17 cellular contexts compared by ENCODE assay signal in the genomic region with DNA sequence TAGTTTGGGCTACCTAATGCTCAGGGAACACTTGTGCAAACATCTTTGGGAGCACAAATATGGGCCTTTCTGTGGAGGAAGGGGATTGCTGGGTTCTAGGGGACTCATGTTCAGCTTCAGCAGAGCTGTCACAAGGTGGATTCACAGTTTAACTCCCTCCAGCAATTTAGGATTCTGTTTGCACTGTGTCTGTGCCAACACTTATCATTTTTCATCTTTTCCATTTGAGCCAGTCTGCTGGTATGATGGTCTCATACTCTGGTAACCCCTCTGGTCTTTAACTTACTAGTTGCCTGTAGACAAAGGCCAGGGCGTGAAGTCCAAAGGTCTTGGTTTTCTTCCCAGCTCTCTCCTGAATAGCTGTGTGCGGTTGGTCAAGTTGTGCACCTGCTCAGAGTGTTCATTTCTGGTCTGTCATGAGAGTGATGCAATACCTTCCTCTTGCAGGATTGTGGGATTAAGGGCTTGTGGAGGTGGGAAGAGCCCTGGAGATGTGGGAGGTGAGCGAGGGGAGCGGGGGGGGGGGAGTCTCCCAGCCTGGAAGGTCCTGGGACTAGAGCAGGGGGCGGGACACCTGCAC.
"Had no signal": no experiment of that assay in that cellular context is flagged by ENCODE, and none has a peak within 500 bp of the region (broad histone marks: within the 10 kb centered on the region; RNA-seq: fewer than 3 reads in every experiment).

No MANE protein-coding gene starts in this region.

- H3K27me3 ChIP-seq: spleen had no signal

- H3K4me3 Mint-ChIP-seq: activated naive CD4-positive, alpha-beta T cell treated with anti-CD3 and anti-CD28 coated beads for 36 hours; activated T-helper 1 cell treated with anti-CD3 and anti-CD28 coated beads, Interleukin-12 subunit alpha, Interleukin-12 subunit beta, Interleukin-2, Interleukin-4 antibody, amounts not matched to agents 30 ng/mL and 10 ng/mL and 1 ng/mL, durations not matched to agents 14 hours and 24 hours and 36 hours; mesothelial cell of epicardium; stimulated activated naive B cell treated with anti-CD40 and anti-IgM and Interleukin-4, amounts not matched to agents 10 μg/mL and 1 μg/mL and 100 μg/mL, for 72 hours; type B pancreatic cell had no signal

- H3K9me3 ChIP-seq: lower lobe of right lung, spleen had no signal

- FAIRE-seq: frontal cortex had no signal

- H3K27ac Mint-ChIP-seq: activated naive CD4-positive, alpha-beta T cell treated with anti-CD3 and anti-CD28 coated beads for 36 hours; stimulated activated naive B cell treated with anti-CD40 and anti-IgM and Interleukin-4, amounts not matched to agents 10 μg/mL and 1 μg/mL and 100 μg/mL, for 72 hours had no signal

- ATAC-seq: lower lobe of right lung; right cardiac atrium; stimulated activated naive B cell treated with anti-CD40 and anti-IgM and Interleukin-4, amounts not matched to agents 10 μg/mL and 1 μg/mL and 100 μg/mL, for 72 hours had no signal

- H3K4me3 ChIP-seq: coronary artery, lower lobe of right lung, spleen had no signal

- H3K36me3 Mint-ChIP-seq: mesothelial cell of epicardium, type B pancreatic cell had no signal

- H3K27ac ChIP-seq: coronary artery, lower lobe of right lung, spleen had no signal

- H3K27me3 Mint-ChIP-seq: naive B cell; stimulated activated naive B cell treated with anti-CD40 and anti-IgM and Interleukin-4, amounts not matched to agents 10 μg/mL and 1 μg/mL and 100 μg/mL, for 72 hours; type B pancreatic cell had no signal

- H3K36me3 ChIP-seq: lower lobe of right lung had no signal

- H3K9me3 Mint-ChIP-seq: activated naive CD4-positive, alpha-beta T cell treated with anti-CD3 and anti-CD28 coated beads for 36 hours; mesothelial cell of epicardium; stimulated activated naive B cell treated with anti-CD40 and anti-IgM and Interleukin-4, amounts not matched to agents 10 μg/mL and 1 μg/mL and 100 μg/mL, for 72 hours had no signal

- DNase-seq: activated CD4-positive, alpha-beta T cell treated with anti-CD3 and anti-CD28 coated beads for 4 hours; activated naive CD4-positive, alpha-beta T cell treated with anti-CD3 and anti-CD28 coated beads for 36 hours; caudate nucleus; effector CD4-positive, alpha-beta T cell; kidney glomerular epithelial cell; lower lobe of right lung; naive B cell; right cardiac atrium; spleen; stimulated activated CD4-positive, alpha-beta T cell treated with anti-CD3 and anti-CD28 coated beads, Interleukin-1b, Interleukin-23, amount 100 ng/mL, for 48 hours; stimulated activated naive B cell treated with anti-CD40 and anti-IgM and Interleukin-4, amounts not matched to agents 10 μg/mL and 1 μg/mL and 100 μg/mL, for 72 hours; T-helper 9 cell had no signal
